In the genomic region with DNA sequence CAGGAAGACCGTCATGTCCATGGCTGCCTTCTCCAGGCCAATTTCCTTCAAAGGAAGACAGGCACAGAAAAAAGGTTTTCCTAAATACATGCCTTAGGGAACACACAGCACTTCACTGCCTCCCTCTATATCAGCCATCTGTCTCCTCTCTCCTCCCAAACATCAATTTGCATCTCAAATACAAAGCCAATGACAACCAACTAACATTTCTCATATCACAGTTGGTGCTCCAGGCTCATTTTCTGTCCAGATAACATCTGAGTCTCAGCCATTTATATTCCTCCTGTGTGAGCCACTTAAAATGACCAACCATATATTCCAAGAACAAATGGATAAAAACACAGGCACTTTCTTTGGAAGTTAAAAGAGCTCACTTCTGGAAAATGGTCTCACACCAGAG, we compare ENCODE assay signal across 16 cellular contexts.
DNase-seq lines count a peak whose midpoint lies in the region; ATAC-seq and TF ChIP-seq lines count a peak whose summit lies in the region.
"Had no signal": no experiment of that assay in that cellular context is flagged by ENCODE, and none has a peak within 500 bp of the region (broad histone marks: within the 10 kb centered on the region; RNA-seq: fewer than 3 reads in every experiment).

No MANE protein-coding gene starts in this region.

- no peak overlapping the region for H3K4me2 ChIP-seq in mesendoderm (ENCODE audit: low read length)
- H3K4me2 ChIP-seq: A549, GM23338 had no signal

- no peak overlapping the region for H3K27ac Mint-ChIP-seq in chondrocyte (ENCODE audit: unreplicated experiment)
- H3K27ac Mint-ChIP-seq: CD14-positive monocyte; CD8-positive, alpha-beta T cell; GM23338 had no signal

- H3K27me3 ChIP-seq in mesendoderm (ENCODE audit: insufficient read depth, low read length, poor library complexity): no peaks in the 10 kb centered on the region

- peaks cover 4% of the 10 kb centered on the region for H3K4me1 Mint-ChIP-seq in chondrocyte (ENCODE audit: low read depth)
- H3K4me1 Mint-ChIP-seq: CD14-positive monocyte had no signal

- no peak overlapping the region for H3K18ac ChIP-seq in mesendoderm (ENCODE audit: low read length)

- no peak overlapping the region for H3K27ac ChIP-seq in mesendoderm (ENCODE audit: low read depth, low read length)
- H3K27ac ChIP-seq: A549 had no signal

- no peaks in the 10 kb centered on the region for H3K79me1 ChIP-seq in mesendoderm (ENCODE audit: low read length)

- H3K56ac ChIP-seq in mesendoderm (ENCODE audit: low read length): no peak overlapping the region

- no peak overlapping the region for H2BK15ac ChIP-seq in mesendoderm (replicated peaks; ENCODE audit: low read depth)

- DNase-seq in G401 (ENCODE audit: low spot score): peak; percentile 59
- peak; percentile 49 for DNase-seq in NCI-H526 treated with DMSO at 0.1 percent for 48 hours (lab: John Stamatoyannopoulos, UW)
- DNase-seq in cerebellum (ENCODE audit: low spot score): peak; percentile 24
- no peak for DNase-seq in mesendoderm
- DNase-seq in HuH-7 (ENCODE audit: low spot score): no peak
- DNase-seq in chondrocyte (ENCODE audit: low spot score): no peak
- DNase-seq: CD8-positive, alpha-beta T cell; COR-L47; DMS53; H7 had no signal

- H2BK120ac ChIP-seq in mesendoderm (ENCODE audit: low read depth, low read length): no peak overlapping the region

- no peak overlapping the region for H3K4me3 Mint-ChIP-seq in chondrocyte (ENCODE audit: unreplicated experiment)
- H3K4me3 Mint-ChIP-seq: CD14-positive monocyte; CD8-positive, alpha-beta T cell; GM23338 had no signal

- no peaks in the 10 kb centered on the region for H3K36me3 Mint-ChIP-seq in chondrocyte (ENCODE audit: low read depth)
- H3K36me3 Mint-ChIP-seq: CD14-positive monocyte; CD8-positive, alpha-beta T cell had no signal

- peak overlapping the region; percentile 6 for H3K23ac ChIP-seq in mesendoderm (ENCODE audit: low read length)

- in situ Hi-C loops in G401 (cut with HindIII; ENCODE audit: low sequenced_read_pairs): no loop called here

- H3K27me3 Mint-ChIP-seq in chondrocyte (ENCODE audit: low read depth): peaks cover 31% of the 10 kb centered on the region

- TF ChIP-seq CTCF in chondrocyte (IDR thresholded peaks at IDR 0.05): no peak

- no peak overlapping the region for H2AK5ac ChIP-seq in mesendoderm (ENCODE audit: low read length)

- H3K9me3 Mint-ChIP-seq in chondrocyte (ENCODE audit: low read depth): no peaks in the 10 kb centered on the region
- H3K9me3 Mint-ChIP-seq: CD14-positive monocyte; CD8-positive, alpha-beta T cell; GM23338 had no signal

- no CpG with 5 or more reads among the region's 1 CpG for WGBS in mesendoderm (ENCODE audit: extremely low coverage, insufficient coverage, low lambda C conversion rate)

- H3K4me1 ChIP-seq in mesendoderm (ENCODE audit: control insufficient read depth, low read depth, low read length): peaks cover 3% of the 10 kb centered on the region
- H3K4me1 ChIP-seq: A549 had no signal

- H4K8ac ChIP-seq in mesendoderm (ENCODE audit: low read depth, low read length): no peak overlapping the region

- no peak overlapping the region for H2BK5ac ChIP-seq in mesendoderm (ENCODE audit: low read length)

- H3K4ac ChIP-seq in mesendoderm (ENCODE audit: low read depth, low read length): no peak overlapping the region

- no peak overlapping the region for H3K4me3 ChIP-seq in mesendoderm (ENCODE audit: low read length)
- H3K4me3 ChIP-seq: A549, GM23338 had no signal

- no peaks in the 10 kb centered on the region for H3K36me3 ChIP-seq in mesendoderm (ENCODE audit: control insufficient read depth, insufficient read depth, low read length)

- no peak overlapping the region for H4K5ac ChIP-seq in mesendoderm (ENCODE audit: low read length)

- no peaks in the 10 kb centered on the region for H3K79me2 ChIP-seq in mesendoderm (ENCODE audit: control insufficient read depth, insufficient read depth, low read length)

- ATAC-seq in HG03159 (IDR thresholded peaks at IDR 0.05; ENCODE audit: unreplicated experiment) (no peak), HG02981 (IDR thresholded peaks at IDR 0.05; ENCODE audit: unreplicated experiment) (no peak)
- ATAC-seq: A549; CD8-positive, alpha-beta T cell; GM23338; HepG2 had no signal

- H3K9ac ChIP-seq in mesendoderm (ENCODE audit: low read length): no peak overlapping the region

Comparison
In these comparisons a context has a peak if more than half of its experiments do, and no peak if none do; other contexts are left out.
1. DNase-seq: peak in G401 (single experiment), NCI-H526 treated with DMSO at 0.1 percent for 48 hours (single experiment) and cerebellum (single experiment); none in mesendoderm (single experiment), HuH-7 (single experiment) and chondrocyte (single experiment).